Comparison of ENCODE assay signal across 2 cellular contexts in the genomic region with DNA sequence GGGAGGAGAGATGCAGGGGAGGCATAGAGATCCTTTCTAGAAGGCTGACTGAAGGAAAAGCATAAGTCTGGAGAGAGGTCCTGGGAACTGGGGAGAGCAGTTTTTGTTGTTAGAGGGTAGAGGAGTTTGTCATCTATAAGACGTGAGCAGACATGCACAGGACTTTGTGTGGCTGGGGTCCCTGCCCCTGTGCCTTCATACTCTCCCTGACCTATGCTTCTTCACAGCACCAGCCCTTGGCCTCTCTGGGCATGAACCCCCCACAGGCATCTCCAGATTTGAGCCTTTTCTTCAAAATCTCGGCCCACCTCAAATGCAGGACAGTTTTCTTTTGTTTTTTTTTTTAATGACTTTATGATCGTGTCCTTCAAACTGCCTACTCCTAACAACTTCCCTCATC.
TF ChIP-seq lines count a peak whose summit lies in the region.

No MANE protein-coding gene starts in this region.

TF ChIP-seq in HepG2, 621 proteins besides CTCF, POLR2A, EP300 and RAD21 (continues in another document):
- TF ChIP-seq, protein P1, sequence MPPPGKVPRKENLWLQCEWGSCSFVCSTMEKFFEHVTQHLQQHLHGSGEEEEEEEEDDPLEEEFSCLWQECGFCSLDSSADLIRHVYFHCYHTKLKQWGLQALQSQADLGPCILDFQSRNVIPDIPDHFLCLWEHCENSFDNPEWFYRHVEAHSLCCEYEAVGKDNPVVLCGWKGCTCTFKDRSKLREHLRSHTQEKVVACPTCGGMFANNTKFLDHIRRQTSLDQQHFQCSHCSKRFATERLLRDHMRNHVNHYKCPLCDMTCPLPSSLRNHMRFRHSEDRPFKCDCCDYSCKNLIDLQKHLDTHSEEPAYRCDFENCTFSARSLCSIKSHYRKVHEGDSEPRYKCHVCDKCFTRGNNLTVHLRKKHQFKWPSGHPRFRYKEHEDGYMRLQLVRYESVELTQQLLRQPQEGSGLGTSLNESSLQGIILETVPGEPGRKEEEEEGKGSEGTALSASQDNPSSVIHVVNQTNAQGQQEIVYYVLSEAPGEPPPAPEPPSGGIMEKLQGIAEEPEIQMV (CRISPR knock-in tag; IDR thresholded peaks at IDR 0.05; ENCODE audit: low read depth), result no peak
- TF ChIP-seq FOXJ3 (CRISPR knock-in tag; IDR thresholded peaks at IDR 0.05; ENCODE audit: borderline replicate concordance) (no peak), ADNP (CRISPR knock-in tag; IDR thresholded peaks at IDR 0.05) (no peak), ZNF143 (CRISPR knock-in tag; IDR thresholded peaks at IDR 0.05) (no peak), ZNF235 (CRISPR knock-in tag; IDR thresholded peaks at IDR 0.05; ENCODE audit: borderline replicate concordance) (no peak), RORA (CRISPR knock-in tag; IDR thresholded peaks at IDR 0.05) (no peak)
- TF ChIP-seq, protein P2, sequence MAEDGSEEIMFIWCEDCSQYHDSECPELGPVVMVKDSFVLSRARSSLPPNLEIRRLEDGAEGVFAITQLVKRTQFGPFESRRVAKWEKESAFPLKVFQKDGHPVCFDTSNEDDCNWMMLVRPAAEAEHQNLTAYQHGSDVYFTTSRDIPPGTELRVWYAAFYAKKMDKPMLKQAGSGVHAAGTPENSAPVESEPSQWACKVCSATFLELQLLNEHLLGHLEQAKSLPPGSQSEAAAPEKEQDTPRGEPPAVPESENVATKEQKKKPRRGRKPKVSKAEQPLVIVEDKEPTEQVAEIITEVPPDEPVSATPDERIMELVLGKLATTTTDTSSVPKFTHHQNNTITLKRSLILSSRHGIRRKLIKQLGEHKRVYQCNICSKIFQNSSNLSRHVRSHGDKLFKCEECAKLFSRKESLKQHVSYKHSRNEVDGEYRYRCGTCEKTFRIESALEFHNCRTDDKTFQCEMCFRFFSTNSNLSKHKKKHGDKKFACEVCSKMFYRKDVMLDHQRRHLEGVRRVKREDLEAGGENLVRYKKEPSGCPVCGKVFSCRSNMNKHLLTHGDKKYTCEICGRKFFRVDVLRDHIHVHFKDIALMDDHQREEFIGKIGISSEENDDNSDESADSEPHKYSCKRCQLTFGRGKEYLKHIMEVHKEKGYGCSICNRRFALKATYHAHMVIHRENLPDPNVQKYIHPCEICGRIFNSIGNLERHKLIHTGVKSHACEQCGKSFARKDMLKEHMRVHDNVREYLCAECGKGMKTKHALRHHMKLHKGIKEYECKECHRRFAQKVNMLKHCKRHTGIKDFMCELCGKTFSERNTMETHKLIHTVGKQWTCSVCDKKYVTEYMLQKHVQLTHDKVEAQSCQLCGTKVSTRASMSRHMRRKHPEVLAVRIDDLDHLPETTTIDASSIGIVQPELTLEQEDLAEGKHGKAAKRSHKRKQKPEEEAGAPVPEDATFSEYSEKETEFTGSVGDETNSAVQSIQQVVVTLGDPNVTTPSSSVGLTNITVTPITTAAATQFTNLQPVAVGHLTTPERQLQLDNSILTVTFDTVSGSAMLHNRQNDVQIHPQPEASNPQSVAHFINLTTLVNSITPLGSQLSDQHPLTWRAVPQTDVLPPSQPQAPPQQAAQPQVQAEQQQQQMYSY (CRISPR knock-in tag; IDR thresholded peaks at IDR 0.05), result no peak
- TF ChIP-seq, protein P3, sequence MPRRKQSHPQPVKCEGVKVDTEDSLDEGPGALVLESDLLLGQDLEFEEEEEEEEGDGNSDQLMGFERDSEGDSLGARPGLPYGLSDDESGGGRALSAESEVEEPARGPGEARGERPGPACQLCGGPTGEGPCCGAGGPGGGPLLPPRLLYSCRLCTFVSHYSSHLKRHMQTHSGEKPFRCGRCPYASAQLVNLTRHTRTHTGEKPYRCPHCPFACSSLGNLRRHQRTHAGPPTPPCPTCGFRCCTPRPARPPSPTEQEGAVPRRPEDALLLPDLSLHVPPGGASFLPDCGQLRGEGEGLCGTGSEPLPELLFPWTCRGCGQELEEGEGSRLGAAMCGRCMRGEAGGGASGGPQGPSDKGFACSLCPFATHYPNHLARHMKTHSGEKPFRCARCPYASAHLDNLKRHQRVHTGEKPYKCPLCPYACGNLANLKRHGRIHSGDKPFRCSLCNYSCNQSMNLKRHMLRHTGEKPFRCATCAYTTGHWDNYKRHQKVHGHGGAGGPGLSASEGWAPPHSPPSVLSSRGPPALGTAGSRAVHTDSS (CRISPR knock-in tag; conservative IDR thresholded peaks at IDR 0.05), result no peak
- TF ChIP-seq, protein P4, sequence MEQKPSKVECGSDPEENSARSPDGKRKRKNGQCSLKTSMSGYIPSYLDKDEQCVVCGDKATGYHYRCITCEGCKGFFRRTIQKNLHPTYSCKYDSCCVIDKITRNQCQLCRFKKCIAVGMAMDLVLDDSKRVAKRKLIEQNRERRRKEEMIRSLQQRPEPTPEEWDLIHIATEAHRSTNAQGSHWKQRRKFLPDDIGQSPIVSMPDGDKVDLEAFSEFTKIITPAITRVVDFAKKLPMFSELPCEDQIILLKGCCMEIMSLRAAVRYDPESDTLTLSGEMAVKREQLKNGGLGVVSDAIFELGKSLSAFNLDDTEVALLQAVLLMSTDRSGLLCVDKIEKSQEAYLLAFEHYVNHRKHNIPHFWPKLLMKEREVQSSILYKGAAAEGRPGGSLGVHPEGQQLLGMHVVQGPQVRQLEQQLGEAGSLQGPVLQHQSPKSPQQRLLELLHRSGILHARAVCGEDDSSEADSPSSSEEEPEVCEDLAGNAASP (CRISPR knock-in tag; IDR thresholded peaks at IDR 0.05; ENCODE audit: borderline replicate concordance), result no peak
- TF ChIP-seq, protein P5, sequence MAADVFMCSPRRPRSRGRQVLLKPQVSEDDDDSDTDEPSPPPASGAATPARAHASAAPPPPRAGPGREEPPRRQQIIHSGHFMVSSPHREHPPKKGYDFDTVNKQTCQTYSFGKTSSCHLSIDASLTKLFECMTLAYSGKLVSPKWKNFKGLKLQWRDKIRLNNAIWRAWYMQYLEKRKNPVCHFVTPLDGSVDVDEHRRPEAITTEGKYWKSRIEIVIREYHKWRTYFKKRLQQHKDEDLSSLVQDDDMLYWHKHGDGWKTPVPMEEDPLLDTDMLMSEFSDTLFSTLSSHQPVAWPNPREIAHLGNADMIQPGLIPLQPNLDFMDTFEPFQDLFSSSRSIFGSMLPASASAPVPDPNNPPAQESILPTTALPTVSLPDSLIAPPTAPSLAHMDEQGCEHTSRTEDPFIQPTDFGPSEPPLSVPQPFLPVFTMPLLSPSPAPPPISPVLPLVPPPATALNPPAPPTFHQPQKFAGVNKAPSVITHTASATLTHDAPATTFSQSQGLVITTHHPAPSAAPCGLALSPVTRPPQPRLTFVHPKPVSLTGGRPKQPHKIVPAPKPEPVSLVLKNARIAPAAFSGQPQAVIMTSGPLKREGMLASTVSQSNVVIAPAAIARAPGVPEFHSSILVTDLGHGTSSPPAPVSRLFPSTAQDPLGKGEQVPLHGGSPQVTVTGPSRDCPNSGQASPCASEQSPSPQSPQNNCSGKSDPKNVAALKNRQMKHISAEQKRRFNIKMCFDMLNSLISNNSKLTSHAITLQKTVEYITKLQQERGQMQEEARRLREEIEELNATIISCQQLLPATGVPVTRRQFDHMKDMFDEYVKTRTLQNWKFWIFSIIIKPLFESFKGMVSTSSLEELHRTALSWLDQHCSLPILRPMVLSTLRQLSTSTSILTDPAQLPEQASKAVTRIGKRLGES (CRISPR knock-in tag; IDR thresholded peaks at IDR 0.05; ENCODE audit: borderline replicate concordance), result no peak

TF ChIP-seq in endothelial cell of umbilical vein, 7 proteins besides CTCF, POLR2A, EP300 and RAD21:
- no peak for TF ChIP-seq POLR2AphosphoS5 (IDR thresholded peaks at IDR 0.05; ENCODE audit: insufficient read depth, low read depth, low read length)
